In genomic region chr6:68967549-68968300, GRCh38 we compare ENCODE assay signal across 8 cellular contexts.
A peak's percentile ranks its signal among the peaks of the same experiment; 100 is the strongest.
DNase-seq lines count a peak whose midpoint lies in the region; ATAC-seq and TF ChIP-seq lines count a peak whose summit lies in the region.

No MANE protein-coding gene starts in this region.

- DNase-seq in NOMO-1 (lab: John Stamatoyannopoulos, UW; ENCODE audit: unreplicated experiment in 2 of 2) (peak; percentile 36), NOMO-1 treated with dmso at 0.1 percent for 144 hours (lab: John Stamatoyannopoulos, UW; ENCODE audit: unreplicated experiment) (no peak), HCT116 (ENCODE audit: low read depth, low spot score) (peak; percentile 7), MM.1S (peak; percentile 60), SW480 (ENCODE audit: low spot score) (peak; percentile 8), astrocyte of the spinal cord (ENCODE audit: low read depth, low spot score) (peak; percentile 48), iPS-NIHi7 (ENCODE audit: extremely low spot score) (peak; percentile 74)
- DNase-seq in stimulated activated CD4-positive, alpha-beta T cell treated with anti-CD3 and anti-CD28 coated beads, Interleukin-2, amount 100 ng/mL, for 4 hours (ENCODE audit: low read depth), result peak; percentile 6

- H3K4me3 ChIP-seq in HCT116 (replicated peaks in 1 of 2; ENCODE audit: low read depth in 1 of 2, low read length in 2 of 2) (no peak overlapping the region), MM.1S (ENCODE audit: low read length) (no peak overlapping the region), astrocyte of the spinal cord (ENCODE audit: low read depth, low read length) (no peak overlapping the region)

- H3F3A ChIP-seq in MM.1S (ENCODE audit: insufficient read depth, low read length), result no peaks in the 10 kb centered on the region

- H3K27ac ChIP-seq in HCT116 (ENCODE audit: low read depth, low read length), result no peak overlapping the region
- no peak overlapping the region for H3K27ac ChIP-seq in MM.1S (ENCODE audit: low read length)

- H3K36me3 ChIP-seq in HCT116 (ENCODE audit: control insufficient read depth in 1 of 2, insufficient read depth in 2 of 2, low read length in 2 of 2), result no peaks in the 10 kb centered on the region
- H3K36me3 ChIP-seq in MM.1S (replicated peaks; ENCODE audit: insufficient read depth, low read length), result no peaks in the 10 kb centered on the region

- TF ChIP-seq CTCF in HCT116 (IDR thresholded peaks at IDR 0.05 in 2 of 3, conservative IDR thresholded peaks at IDR 0.05 in 1 of 3; ENCODE audit: borderline replicate concordance in 1 of 3, insufficient read depth in 1 of 3, low read depth in 2 of 3, low read length in 2 of 3), result peak in 2 of 3 experiments; percentile 68 to 71; a peak in 4 of 6 replicates
- peak; percentile 90 for TF ChIP-seq CTCF in MM.1S (IDR thresholded peaks at IDR 0.05; ENCODE audit: low read length)
- peak; percentile 89 for TF ChIP-seq CTCF in astrocyte of the spinal cord (IDR thresholded peaks at IDR 0.05; ENCODE audit: low read depth, low read length)

- H3K9ac ChIP-seq in HCT116 (ENCODE audit: low read length) (no peak overlapping the region), MM.1S (ENCODE audit: low read length) (no peak overlapping the region)

- H4K20me1 ChIP-seq in HCT116 (ENCODE audit: insufficient read depth) (no peaks in the 10 kb centered on the region), MM.1S (ENCODE audit: insufficient read depth, low read length) (no peaks in the 10 kb centered on the region)

- H3K27me3 ChIP-seq in HCT116 (ENCODE audit: insufficient read depth, low read length), result no peaks in the 10 kb centered on the region
- no peaks in the 10 kb centered on the region for H3K27me3 ChIP-seq in MM.1S (replicated peaks; ENCODE audit: insufficient read depth, low read length)

- H3K9me2 ChIP-seq in HCT116 (ENCODE audit: insufficient read depth) (no peaks in the 10 kb centered on the region), MM.1S (replicated peaks; ENCODE audit: insufficient read depth, low read length) (no peaks in the 10 kb centered on the region)

- TF ChIP-seq POLR2A in HCT116 (IDR thresholded peaks at IDR 0.05; ENCODE audit: borderline replicate concordance, extremely low read depth, insufficient read depth, insufficient read length), result no peak

- ATAC-seq in HCT116, result 0 out of 2 replicates have a peak, but pooled peaks have one; percentile 42

- in situ Hi-C loops in astrocyte of the spinal cord (cut with HindIII; ENCODE audit: low sequenced_read_pairs), result no loop called here

- peak; percentile 37; the same call in 1 of the 2 replicates for TF ChIP-seq RAD21 in HCT116 (IDR thresholded peaks at IDR 0.05; ENCODE audit: low read depth)

- POLR2A ChIA-PET in HCT116 (lab: Charles Lee), result no interaction called here

- CTCF ChIA-PET in HCT116 (lab: Charles Lee), result no interaction called here

- RAD21 ChIA-PET in HCT116 (lab: Charles Lee; ENCODE audit: low non-redundant PET in 1 of 2, low total read pairs in 2 of 2, uncharacterized antibody in 2 of 2, unreplicated experiment in 2 of 2), result no interaction called here

- H3K79me2 ChIP-seq in HCT116 (ENCODE audit: insufficient read depth, low read length) (no peaks in the 10 kb centered on the region), MM.1S (ENCODE audit: low read length) (no peaks in the 10 kb centered on the region)

- H3K4me1 ChIP-seq in HCT116 (ENCODE audit: control insufficient read depth in 1 of 2, insufficient read depth in 2 of 2, low read length in 2 of 2), result no peaks in the 10 kb centered on the region
- H3K4me1 ChIP-seq in MM.1S (ENCODE audit: low read length), result no peaks in the 10 kb centered on the region

- H3K4me2 ChIP-seq in HCT116 (ENCODE audit: low read length), result no peak overlapping the region
- H3K4me2 ChIP-seq in MM.1S (ENCODE audit: low read depth, low read length), result no peak overlapping the region

- H3K9me3 ChIP-seq in HCT116 (ENCODE audit: control insufficient read depth in 1 of 2, insufficient read depth in 1 of 2, low read depth in 1 of 2, low read length in 2 of 2), result peaks cover 0 to 4% of the 10 kb centered on the region in 2 experiments; a peak in 2 of 4 replicates
- H3K9me3 ChIP-seq in MM.1S (replicated peaks; ENCODE audit: insufficient read depth, low read length), result no peaks in the 10 kb centered on the region

- intact Hi-C loops in HCT116 (cut with micrococcal nuclease), result no loop called here

- H2AFZ ChIP-seq in HCT116 (ENCODE audit: low read depth, low read length, poor library complexity, severe bottlenecking), result no peak overlapping the region
- peak overlapping the region; percentile 21; the same call in 1 of the 2 replicates for H2AFZ ChIP-seq in MM.1S (ENCODE audit: low read length)

- BruUV-seq in HCT116 (replicated peaks; lab: Mats Ljungman, UMichigan), result no TSS peak

TF ChIP-seq in HCT116, 20 proteins besides CTCF, POLR2A, EP300 and RAD21:
- TF ChIP-seq MAX (IDR thresholded peaks at IDR 0.05) (no peak), FOSL1 (IDR thresholded peaks at IDR 0.05; ENCODE audit: low read depth) (no peak), TCF7L2 (IDR thresholded peaks at IDR 0.05; ENCODE audit: borderline replicate concordance, extremely low read depth, insufficient read depth, insufficient read length) (no peak), ATF3 (IDR thresholded peaks at IDR 0.05) (no peak), ZNF274 (IDR thresholded peaks at IDR 0.05; ENCODE audit: low read depth, low read length) (no peak), POLR2AphosphoS5 (IDR thresholded peaks at IDR 0.05; ENCODE audit: low read depth, low read length) (no peak), CBX3 (IDR thresholded peaks at IDR 0.05; ENCODE audit: low read depth) (no peak), REST (IDR thresholded peaks at IDR 0.05; ENCODE audit: low read depth) (no peak), ELF1 (IDR thresholded peaks at IDR 0.05; ENCODE audit: borderline replicate concordance, low read depth) (no peak), EZH2 (IDR thresholded peaks at IDR 0.05) (no peak), EZH2phosphoT487 (IDR thresholded peaks at IDR 0.05; ENCODE audit: borderline replicate concordance) (no peak), EGR1 (IDR thresholded peaks at IDR 0.05; ENCODE audit: low read depth) (no peak)
TF ChIP-seq in HCT116: peak in this region for 0.
